8 cellular contexts compared by ENCODE assay signal in genomic region chr2:101239760-101240118, GRCh38. TPM values are rescaled to one million over a fixed set of nuclear protein-coding genes. Genes with fewer than 3 reads are reported as not detected.
DNase-seq lines count a peak whose midpoint lies in the region; ATAC-seq, FAIRE-seq and TF ChIP-seq lines count a peak whose summit lies in the region.
"Not testable (repeated sequence)": the region's sequence is repeated elsewhere in the genome, so short reads cannot be mapped to it uniquely, and the experiment has no call there.

No MANE protein-coding gene starts in this region.

- H3K36me3 ChIP-seq in Caco-2 (ENCODE audit: control insufficient read depth, insufficient read depth, low read length); PC-3 (ENCODE audit: low read depth, low read length); cardiac muscle cell; liver (ENCODE audit: control insufficient read depth in 4 of 4, insufficient read depth in 3 of 4, low read depth in 1 of 4, low read length in 3 of 4); mucosa of stomach (ENCODE audit: control insufficient read depth, insufficient read depth, low read length); small intestine (ENCODE audit: control insufficient read depth in 2 of 2, insufficient read depth in 2 of 2, low read length in 2 of 2); upper lobe of right lung: not testable (repeated sequence)

- not testable (repeated sequence) for ATAC-seq in PC-3, upper lobe of right lung

- H3K9me3 ChIP-seq in Caco-2, result peaks cover 15% of the 10 kb centered on the region
- not testable (repeated sequence) for H3K9me3 ChIP-seq in PC-3 (ENCODE audit: low read length); cardiac muscle cell (ENCODE audit: low read depth); liver (ENCODE audit: control insufficient read depth in 4 of 4, low read length in 3 of 4); mucosa of stomach (ENCODE audit: control insufficient read depth, low read length); small intestine (ENCODE audit: control insufficient read depth, low read depth); upper lobe of right lung

- TSS peak; percentile 85 for BruUV-seq in Caco-2 (replicated peaks; lab: Mats Ljungman, UMichigan)
- BruUV-seq in PC-3 (replicated peaks; lab: Mats Ljungman, UMichigan), result not testable (repeated sequence)

- peaks cover 56% of the 10 kb centered on the region for H3K4me1 Mint-ChIP-seq in Caco-2 (ENCODE audit: low read depth, unreplicated experiment)
- peaks cover 26% of the 10 kb centered on the region for H3K4me1 Mint-ChIP-seq in dendritic cell treated with granulocyte-macrophage colony-stimulating factor and Interleukin-4, amounts not matched to agents 40 ng/mL and 50 ng/mL, for 4 days (ENCODE audit: low read depth)

- H3K27ac ChIP-seq in PC-3 (ENCODE audit: low read length), result peak overlapping the region; percentile 61
- peak overlapping the region; percentile 99 for H3K27ac ChIP-seq in cardiac muscle cell
- H3K27ac ChIP-seq in liver (ENCODE audit: low read depth in 1 of 2, low read length in 2 of 2), result peak overlapping the region; percentile 37 to 90
- peak overlapping the region; percentile 68 to 90 for H3K27ac ChIP-seq in small intestine (ENCODE audit: low read depth in 1 of 2, low read length in 1 of 2)
- H3K27ac ChIP-seq in upper lobe of right lung, result peak overlapping the region; percentile 84

- peak overlapping the region; percentile 81 for H3K4me2 ChIP-seq in PC-3 (ENCODE audit: low read length)

- CTCF ChIA-PET in Caco-2 (lab: Charles Lee) (interaction anchor here (0.7 to 2.8 kb wide), 6 partner anchors 9 to 34 kb away, joined by 3 to 25 read pairs (median 6); partner anchors contain the start of gene CNOT11), PC-3 (lab: Charles Lee) (interaction anchor here (0.6 to 0.9 kb wide), 3 partner anchors 12 to 198 kb away, joined by 3 to 5 read pairs (median 3); partner anchors contain the start of gene CNOT11)

- peak overlapping the region; percentile 35; the same call in 1 of the 2 replicates for H3K9ac ChIP-seq in PC-3 (ENCODE audit: low read length)
- H3K9ac ChIP-seq in liver (ENCODE audit: low read depth in 1 of 2, low read length in 2 of 2), result peak overlapping the region in 1 of 2 donors; percentile 74
- peak overlapping the region; percentile 70 for H3K9ac ChIP-seq in mucosa of stomach (ENCODE audit: low read length)

- intact Hi-C loops in Caco-2 (cut with micrococcal nuclease; ENCODE audit: unreplicated experiment), result loop anchor here (1.0 kb wide), 2 partner anchors 13 to 32 kb away; partner anchors contain the start of gene CNOT11
- intact Hi-C loops in PC-3 (cut with micrococcal nuclease); dendritic cell treated with granulocyte-macrophage colony-stimulating factor and Interleukin-4, amounts not matched to agents 40 ng/mL and 50 ng/mL, for 4 days (cut with micrococcal nuclease); upper lobe of right lung (cut with DNase I): not testable (repeated sequence)

- peak overlapping the region; percentile 80 for H3K4me3 Mint-ChIP-seq in Caco-2 (ENCODE audit: unreplicated experiment)
- H3K4me3 Mint-ChIP-seq in dendritic cell treated with granulocyte-macrophage colony-stimulating factor and Interleukin-4, amounts not matched to agents 40 ng/mL and 50 ng/mL, for 4 days, result not testable (repeated sequence)

- H3K4me1 ChIP-seq in Caco-2 (peaks cover 58% of the 10 kb centered on the region), PC-3 (ENCODE audit: insufficient read depth, low read length) (peaks cover 24% of the 10 kb centered on the region), cardiac muscle cell (ENCODE audit: low read depth) (peaks cover 19% of the 10 kb centered on the region), liver (ENCODE audit: control insufficient read depth in 4 of 4, insufficient read depth in 4 of 4, low read length in 3 of 4) (peaks cover under 1 to 15% (median 9%) of the 10 kb centered on the region in 4 donors), mucosa of stomach (ENCODE audit: control insufficient read depth, insufficient read depth, low read length) (peaks cover 17% of the 10 kb centered on the region)
- H3K4me1 ChIP-seq in small intestine (ENCODE audit: control insufficient read depth in 2 of 2, insufficient read depth in 1 of 2, low read depth in 1 of 2, low read length in 1 of 2); upper lobe of right lung: not testable (repeated sequence)

- H4K20me1 ChIP-seq in PC-3 (ENCODE audit: low read length), result not testable (repeated sequence)

- DNase-seq in Caco-2; PC-3; cardiac muscle cell (ENCODE audit: low read depth in 1 of 2, low spot score in 1 of 2); small intestine; upper lobe of right lung: not testable (repeated sequence)

- 46% methylated on average over 2 of the region's 2 CpGs for WGBS in liver
- WGBS in small intestine, 3 donors, result 7 to 70% (median 41%) methylated on average over 2 of the region's 2 CpGs

- not testable (repeated sequence) for H3F3A ChIP-seq in PC-3 (ENCODE audit: low read length, unreplicated experiment)

- TF ChIP-seq RAD21 in liver (IDR thresholded peaks at IDR 0.05), result not testable (repeated sequence)

- H3K27ac Mint-ChIP-seq in Caco-2 (ENCODE audit: unreplicated experiment), result peak overlapping the region; percentile 98
- peak overlapping the region; percentile 61 for H3K27ac Mint-ChIP-seq in dendritic cell treated with granulocyte-macrophage colony-stimulating factor and Interleukin-4, amounts not matched to agents 40 ng/mL and 50 ng/mL, for 4 days

- H3K27me3 Mint-ChIP-seq in Caco-2 (ENCODE audit: insufficient read depth, unreplicated experiment); dendritic cell treated with granulocyte-macrophage colony-stimulating factor and Interleukin-4, amounts not matched to agents 40 ng/mL and 50 ng/mL, for 4 days: not testable (repeated sequence)

- POLR2A ChIA-PET in Caco-2 (lab: Charles Lee) (interaction anchor here (0.6 to 2.2 kb wide), 5 partner anchors 12 to 70 kb away, joined by 3 to 14 read pairs (median 3); partner anchors contain the start of gene CNOT11), PC-3 (lab: Charles Lee; ENCODE audit: unreplicated experiment) (interaction anchor here (0.6 kb wide), 1 partner anchor 98 kb away, joined by 16 read pairs; no protein-coding TSS in a partner anchor)

- H3K9me2 ChIP-seq in PC-3 (replicated peaks; ENCODE audit: low read length), result not testable (repeated sequence)

- not testable (repeated sequence) for H3K9me3 Mint-ChIP-seq in Caco-2 (ENCODE audit: unreplicated experiment); dendritic cell treated with granulocyte-macrophage colony-stimulating factor and Interleukin-4, amounts not matched to agents 40 ng/mL and 50 ng/mL, for 4 days

- FAIRE-seq in small intestine (lab: Jason Lieb, UNC), result not testable (repeated sequence)

- peaks cover 14% of the 10 kb centered on the region for H3K36me3 Mint-ChIP-seq in Caco-2 (ENCODE audit: insufficient read depth, unreplicated experiment)
- not testable (repeated sequence) for H3K36me3 Mint-ChIP-seq in dendritic cell treated with granulocyte-macrophage colony-stimulating factor and Interleukin-4, amounts not matched to agents 40 ng/mL and 50 ng/mL, for 4 days (ENCODE audit: low read depth)

- not testable (repeated sequence) for TF ChIP-seq CTCF in Caco-2 (IDR thresholded peaks at IDR 0.05; ENCODE audit: insufficient read depth in 1 of 2, low read depth in 1 of 2, low read length in 1 of 2, severe bottlenecking in 1 of 2, unreplicated experiment in 1 of 2); PC-3 (conservative IDR thresholded peaks at IDR 0.05; ENCODE audit: low read depth, low read length); cardiac muscle cell (IDR thresholded peaks at IDR 0.05; ENCODE audit: low read depth, low read length); liver (IDR thresholded peaks at IDR 0.05; ENCODE audit: low read depth, low read length, missing input control); upper lobe of right lung (IDR thresholded peaks at IDR 0.05)

- H3K4me3 ChIP-seq in Caco-2 (ENCODE audit: low read depth, low read length), result peak overlapping the region; percentile 12
- H3K4me3 ChIP-seq in PC-3 (ENCODE audit: low read length), result peak overlapping the region; percentile 58
- not testable (repeated sequence) for H3K4me3 ChIP-seq in cardiac muscle cell; small intestine (ENCODE audit: low read depth in 1 of 2, low read length in 2 of 2); upper lobe of right lung
- H3K4me3 ChIP-seq in liver (ENCODE audit: low read depth in 1 of 3, low read length in 3 of 3), result peak overlapping the region in 1 of 3 donors; percentile 26
- H3K4me3 ChIP-seq in mucosa of stomach (ENCODE audit: low read length), result peak overlapping the region; percentile 28

- not testable (repeated sequence) for H3K27me3 ChIP-seq in Caco-2 (replicated peaks; ENCODE audit: control insufficient read depth, insufficient read depth, low read length); PC-3 (ENCODE audit: low read length); cardiac muscle cell; liver (ENCODE audit: control insufficient read depth in 4 of 4, insufficient read depth in 4 of 4, low read length in 3 of 4); mucosa of stomach (ENCODE audit: control insufficient read depth, insufficient read depth, low read length); small intestine (ENCODE audit: control insufficient read depth in 2 of 2, insufficient read depth in 2 of 2, low read length in 2 of 2); upper lobe of right lung

- H3K79me2 ChIP-seq in PC-3 (ENCODE audit: low read length), result not testable (repeated sequence)

- peak overlapping the region; percentile 90 for H2AFZ ChIP-seq in PC-3 (ENCODE audit: low read length)

RNA-seq across cellular contexts. Expression of gene CNOT11, which starts 12.9 kb away (rescaled TPM):
- total RNA-seq in Caco-2 (2022) (110 and 120 TPM in 2 replicates), PC-3 (2014; rRNA removed) (44.9 and 48.5 TPM in 2 replicates), cardiac muscle cell (51.4 and 52.7 TPM in 2 replicates), liver (10 to 100 TPM; 12.7 to 14.3 TPM), upper lobe of right lung (30.6 TPM)
- polyA plus RNA-seq in cardiac muscle cell (74.2 and 78.0 TPM in 2 replicates), liver (10 to 100 TPM in 1 of 2 donors, 1 to 10 TPM in 1; 9.8 to 14.3 TPM), small intestine (10 to 100 TPM; 22.4 to 29.5 (median 26.2) TPM)
